Comparison of ENCODE assay signal across 15 cellular contexts in genomic region chr10:18071591-18071990, GRCh38.
DNase-seq lines count a peak whose midpoint lies in the region; ATAC-seq, FAIRE-seq and TF ChIP-seq lines count a peak whose summit lies in the region.
"Had no signal": no experiment of that assay in that cellular context is flagged by ENCODE, and none has a peak within 500 bp of the region (broad histone marks: within the 10 kb centered on the region; RNA-seq: fewer than 3 reads in every experiment).

No MANE protein-coding gene starts in this region.

- H3K4me2 ChIP-seq in A549 (no peak overlapping the region), keratinocyte (ENCODE audit: control insufficient read depth, extremely low read depth, insufficient read depth, low read depth, low read length) (peak overlapping the region; percentile 15), GM23248 (ENCODE audit: unreplicated experiment) (no peak overlapping the region)

- no peak overlapping the region for H3K9ac ChIP-seq in keratinocyte (ENCODE audit: control insufficient read depth, extremely low read depth, insufficient read depth, low read length)
- no peak overlapping the region for H3K9ac ChIP-seq in GM23248

- H3K27me3 Mint-ChIP-seq in chondrocyte (ENCODE audit: low read depth), result peaks cover 8% of the 10 kb centered on the region

- H2AFZ ChIP-seq in keratinocyte (ENCODE audit: control insufficient read depth, low read length), result no peak overlapping the region
- H2AFZ ChIP-seq in GM23248, result no peak overlapping the region

- H3K27ac ChIP-seq in A549, result no peak overlapping the region
- no peak overlapping the region for H3K27ac ChIP-seq in keratinocyte (ENCODE audit: control insufficient read depth, insufficient read depth, low read length)
- H3K27ac ChIP-seq in GM23248, result no peak overlapping the region
- H3K27ac ChIP-seq: C4-2B had no signal

- no peak for TF ChIP-seq POLR2A in A549 (IDR thresholded peaks at IDR 0.05; ENCODE audit: low read length)

- no peaks in the 10 kb centered on the region for H3K9me1 ChIP-seq in keratinocyte (ENCODE audit: control insufficient read depth, extremely low read depth, insufficient read depth, low read length)

- TF ChIP-seq CTCF in A549 (IDR thresholded peaks at IDR 0.05) (no peak), choroid plexus epithelial cell (conservative IDR thresholded peaks at IDR 0.05; ENCODE audit: low read depth, low read length) (no peak), keratinocyte (optimal IDR thresholded peaks at IDR 0.05 in 1 of 3, IDR thresholded peaks at IDR 0.05 in 1 of 3, conservative IDR thresholded peaks at IDR 0.05 in 1 of 3; ENCODE audit: extremely low read depth in 1 of 3, insufficient read depth in 2 of 3, low read length in 3 of 3) (no peak), chondrocyte (IDR thresholded peaks at IDR 0.05) (no peak)

- ATAC-seq in A549, result no peak

- dilution Hi-C loops in keratinocyte (cut with MboI; ENCODE audit: extremely low pct_ligation_motif_present, low sequenced_read_pairs), result no loop called here

- H3K27me3 ChIP-seq in keratinocyte (ENCODE audit: control insufficient read depth, extremely low read depth, insufficient read depth, low read length) (no peaks in the 10 kb centered on the region), GM23248 (replicated peaks; ENCODE audit: insufficient read depth) (0 out of 2 replicates have a peak, but pooled peaks cover 3% of the 10 kb centered on the region)

- no peak for TF ChIP-seq RAD21 in A549 (conservative IDR thresholded peaks at IDR 0.05 in 1 of 2, IDR thresholded peaks at IDR 0.05 in 1 of 2)

- H3F3A ChIP-seq in GM23248 (ENCODE audit: insufficient read depth), result no peaks in the 10 kb centered on the region

- H3K9me3 Mint-ChIP-seq in chondrocyte (ENCODE audit: low read depth), result peaks cover 4% of the 10 kb centered on the region

- H3K79me2 ChIP-seq in keratinocyte (ENCODE audit: control insufficient read depth, insufficient read depth, low read length) (no peaks in the 10 kb centered on the region), GM23248 (ENCODE audit: insufficient read depth) (no peaks in the 10 kb centered on the region)

- DNase-seq in A549 (ENCODE audit: low read depth in 1 of 2, low spot score in 1 of 2) (no peak), NCI-H226 (peak; percentile 42), choroid plexus epithelial cell (ENCODE audit: low read depth) (peak; percentile 4), keratinocyte (ENCODE audit: low read depth, low spot score) (no peak), chondrocyte (ENCODE audit: low spot score) (no peak), GM23248 (no peak), GM19239 (ENCODE audit: insufficient read length, low spot score) (no peak)
- DNase-seq: 8988T; BE2C; CD4-positive, alpha-beta memory T cell; DMS79; GDM1; IMR-90 had no signal

- no peaks in the 10 kb centered on the region for H3K4me1 ChIP-seq in A549
- H3K4me1 ChIP-seq in keratinocyte (ENCODE audit: control insufficient read depth, extremely low read depth, insufficient read depth, low read length), result peaks cover 9% of the 10 kb centered on the region
- no peaks in the 10 kb centered on the region for H3K4me1 ChIP-seq in GM23248 (ENCODE audit: insufficient read depth)
- H3K4me1 ChIP-seq: BE2C had no signal

- H4K20me1 ChIP-seq in keratinocyte (ENCODE audit: control insufficient read depth, extremely low read depth, insufficient read depth, low read length) (no peaks in the 10 kb centered on the region), GM23248 (ENCODE audit: insufficient read depth) (no peaks in the 10 kb centered on the region)

- in situ Hi-C loops in GM23248 (cut with MboI), result no loop called here

- H3K4me1 Mint-ChIP-seq in chondrocyte (ENCODE audit: low read depth), result no peaks in the 10 kb centered on the region
- H3K4me1 Mint-ChIP-seq: CD4-positive, alpha-beta memory T cell had no signal

- TF ChIP-seq EP300 in A549 (IDR thresholded peaks at IDR 0.05), result no peak

- H3K9me3 ChIP-seq in A549 (no peaks in the 10 kb centered on the region), keratinocyte (ENCODE audit: control insufficient read depth, low read depth, low read length) (no peaks in the 10 kb centered on the region), GM23248 (ENCODE audit: low read depth) (no peaks in the 10 kb centered on the region)
- H3K9me3 ChIP-seq: BE2C had no signal

- no peak overlapping the region for H3K27ac Mint-ChIP-seq in chondrocyte (ENCODE audit: unreplicated experiment)
- H3K27ac Mint-ChIP-seq: CD4-positive, alpha-beta memory T cell had no signal

- H3K9me2 ChIP-seq in GM23248 (ENCODE audit: insufficient read depth), result no peaks in the 10 kb centered on the region

- 26% methylated on average over 2 of the region's 2 CpGs for WGBS in A549 (ENCODE audit: missing lambda C conversion rate)
- WGBS in GM23248 (ENCODE audit: low coverage in 1 of 2, low lambda C conversion rate in 2 of 2, missing lambda C conversion rate in 2 of 2), 2 experiments, result 74 to 77% methylated on average over 2 of the region's 2 CpGs

- CTCF ChIA-PET in A549 (lab: Yijun Ruan, JAX), result interaction anchor here (1.1 kb wide), 1 partner anchor 246 kb away, joined by 3 read pairs; no protein-coding TSS in a partner anchor

- H3K4me3 ChIP-seq in A549 (no peak overlapping the region), choroid plexus epithelial cell (ENCODE audit: low read depth, low read length) (no peak overlapping the region), keratinocyte (ENCODE audit: control insufficient read depth in 2 of 3, extremely low read depth in 1 of 3, insufficient read depth in 2 of 3, low read depth in 1 of 3, low read length in 3 of 3) (no peak overlapping the region), GM23248 (no peak overlapping the region)

- POLR2A ChIA-PET in A549 (lab: Yijun Ruan, JAX), result no interaction called here

- H3K36me3 Mint-ChIP-seq in chondrocyte (ENCODE audit: low read depth), result no peaks in the 10 kb centered on the region
- H3K36me3 Mint-ChIP-seq: CD4-positive, alpha-beta memory T cell had no signal

- H3K36me3 ChIP-seq in keratinocyte (ENCODE audit: control insufficient read depth in 2 of 2, extremely low read depth in 1 of 2, insufficient read depth in 2 of 2, low read length in 2 of 2) (no peaks in the 10 kb centered on the region), GM23248 (ENCODE audit: low read depth) (no peaks in the 10 kb centered on the region)
- H3K36me3 ChIP-seq: BE2C had no signal

- no peak overlapping the region for H3K4me3 Mint-ChIP-seq in chondrocyte (ENCODE audit: unreplicated experiment)
- H3K4me3 Mint-ChIP-seq: CD4-positive, alpha-beta memory T cell had no signal

- FAIRE-seq in A549 (lab: Jason Lieb, UNC), result peak; percentile 7
- FAIRE-seq in keratinocyte (lab: Jason Lieb, UNC), result no peak
- no peak for FAIRE-seq in GM19239 (lab: Jason Lieb, UNC)
- FAIRE-seq: GM12892 had no signal

TF ChIP-seq in A549, 52 proteins besides CTCF, POLR2A, EP300 and RAD21 (continues in another document):
- TF ChIP-seq, protein P1, sequence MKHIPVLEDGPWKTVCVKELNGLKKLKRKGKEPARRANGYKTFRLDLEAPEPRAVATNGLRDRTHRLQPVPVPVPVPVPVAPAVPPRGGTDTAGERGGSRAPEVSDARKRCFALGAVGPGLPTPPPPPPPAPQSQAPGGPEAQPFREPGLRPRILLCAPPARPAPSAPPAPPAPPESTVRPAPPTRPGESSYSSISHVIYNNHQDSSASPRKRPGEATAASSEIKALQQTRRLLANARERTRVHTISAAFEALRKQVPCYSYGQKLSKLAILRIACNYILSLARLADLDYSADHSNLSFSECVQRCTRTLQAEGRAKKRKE (CRISPR knock-in tag; IDR thresholded peaks at IDR 0.05; ENCODE audit: low read depth), result no peak
- no peak for TF ChIP-seq RARB (CRISPR knock-in tag; IDR thresholded peaks at IDR 0.05)
- no peak for TF ChIP-seq FOSL2 (IDR thresholded peaks at IDR 0.05)
- no peak for TF ChIP-seq FOSL2 (CRISPR knock-in tag; IDR thresholded peaks at IDR 0.05)
- no peak for TF ChIP-seq PHF8 (IDR thresholded peaks at IDR 0.05; ENCODE audit: borderline replicate concordance, low read depth)
- TF ChIP-seq CHD4 (IDR thresholded peaks at IDR 0.05; ENCODE audit: borderline replicate concordance), result no peak
- TF ChIP-seq HOXB5 (CRISPR knock-in tag; IDR thresholded peaks at IDR 0.05), result no peak
- no peak for TF ChIP-seq HES2 (IDR thresholded peaks at IDR 0.05)
- TF ChIP-seq EHMT2 (IDR thresholded peaks at IDR 0.05; ENCODE audit: low read depth), result no peak
- TF ChIP-seq ZC3H11A (IDR thresholded peaks at IDR 0.05), result no peak
- TF ChIP-seq, protein P2, sequence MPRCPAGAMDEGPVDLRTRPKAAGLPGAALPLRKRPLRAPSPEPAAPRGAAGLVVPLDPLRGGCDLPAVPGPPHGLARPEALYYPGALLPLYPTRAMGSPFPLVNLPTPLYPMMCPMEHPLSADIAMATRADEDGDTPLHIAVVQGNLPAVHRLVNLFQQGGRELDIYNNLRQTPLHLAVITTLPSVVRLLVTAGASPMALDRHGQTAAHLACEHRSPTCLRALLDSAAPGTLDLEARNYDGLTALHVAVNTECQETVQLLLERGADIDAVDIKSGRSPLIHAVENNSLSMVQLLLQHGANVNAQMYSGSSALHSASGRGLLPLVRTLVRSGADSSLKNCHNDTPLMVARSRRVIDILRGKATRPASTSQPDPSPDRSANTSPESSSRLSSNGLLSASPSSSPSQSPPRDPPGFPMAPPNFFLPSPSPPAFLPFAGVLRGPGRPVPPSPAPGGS (IDR thresholded peaks at IDR 0.05), result no peak
- no peak for TF ChIP-seq RCOR1 (IDR thresholded peaks at IDR 0.05; ENCODE audit: low read depth, low read length)
- no peak for TF ChIP-seq E2F6 (IDR thresholded peaks at IDR 0.05; ENCODE audit: borderline replicate concordance, low read depth)
- no peak for TF ChIP-seq TP53 (CRISPR knock-in tag; IDR thresholded peaks at IDR 0.05)
- TF ChIP-seq SMC3 (IDR thresholded peaks at IDR 0.05), result no peak
- TF ChIP-seq ZNF302 (CRISPR knock-in tag; IDR thresholded peaks at IDR 0.05), result no peak
- TF ChIP-seq RFX5 (IDR thresholded peaks at IDR 0.05), result no peak
- no peak for TF ChIP-seq HEYL (CRISPR knock-in tag; IDR thresholded peaks at IDR 0.05)

Comparison
In these comparisons a context has a peak if more than half of its experiments do, and no peak if none do; other contexts are left out.
1. DNase-seq: peak in NCI-H226 (single experiment) and choroid plexus epithelial cell (single experiment); none in A549 (0 of 2), keratinocyte (single experiment), chondrocyte (single experiment), GM23248 (single experiment) and GM19239 (single experiment).